In the genomic region with DNA sequence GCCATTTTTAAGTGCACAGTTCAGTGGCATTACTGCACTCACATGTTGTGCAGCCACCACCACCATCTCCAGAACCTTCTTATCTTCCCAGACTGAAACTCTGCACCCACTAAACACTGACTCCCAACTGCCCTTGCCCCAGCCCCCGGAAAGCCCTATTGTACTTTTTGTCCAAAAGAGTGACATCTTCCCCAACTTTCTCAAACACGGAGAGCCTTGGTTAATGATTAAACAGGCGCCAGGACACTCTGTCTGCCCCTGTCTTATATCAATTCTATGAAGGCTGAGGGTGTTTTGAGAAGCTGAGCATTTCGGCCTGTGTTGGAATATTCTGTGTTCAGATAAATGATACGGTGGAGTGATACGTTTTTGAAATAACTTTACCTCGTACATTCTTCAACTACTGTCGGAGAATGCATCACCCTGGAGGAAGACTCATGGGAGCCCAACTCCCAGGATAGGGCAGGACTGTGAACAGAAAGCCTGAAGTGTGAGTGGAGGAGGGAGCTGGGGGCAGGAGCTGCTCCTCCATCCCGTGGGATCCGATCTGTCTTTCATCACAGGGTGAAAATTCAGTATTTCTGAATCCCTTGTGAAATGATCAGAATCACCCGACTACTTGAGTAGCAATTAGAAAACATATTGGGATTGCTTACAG, we compare ENCODE assay signal across 2 cellular contexts.
TF ChIP-seq lines count a peak whose summit lies in the region.

No MANE protein-coding gene starts in this region.

TF ChIP-seq in K562, 482 proteins besides CTCF, POLR2A, EP300 and RAD21 (continued from another document):
- TF ChIP-seq MTA1 (IDR thresholded peaks at IDR 0.05; ENCODE audit: borderline replicate concordance): no peak
- TF ChIP-seq, protein P1, sequence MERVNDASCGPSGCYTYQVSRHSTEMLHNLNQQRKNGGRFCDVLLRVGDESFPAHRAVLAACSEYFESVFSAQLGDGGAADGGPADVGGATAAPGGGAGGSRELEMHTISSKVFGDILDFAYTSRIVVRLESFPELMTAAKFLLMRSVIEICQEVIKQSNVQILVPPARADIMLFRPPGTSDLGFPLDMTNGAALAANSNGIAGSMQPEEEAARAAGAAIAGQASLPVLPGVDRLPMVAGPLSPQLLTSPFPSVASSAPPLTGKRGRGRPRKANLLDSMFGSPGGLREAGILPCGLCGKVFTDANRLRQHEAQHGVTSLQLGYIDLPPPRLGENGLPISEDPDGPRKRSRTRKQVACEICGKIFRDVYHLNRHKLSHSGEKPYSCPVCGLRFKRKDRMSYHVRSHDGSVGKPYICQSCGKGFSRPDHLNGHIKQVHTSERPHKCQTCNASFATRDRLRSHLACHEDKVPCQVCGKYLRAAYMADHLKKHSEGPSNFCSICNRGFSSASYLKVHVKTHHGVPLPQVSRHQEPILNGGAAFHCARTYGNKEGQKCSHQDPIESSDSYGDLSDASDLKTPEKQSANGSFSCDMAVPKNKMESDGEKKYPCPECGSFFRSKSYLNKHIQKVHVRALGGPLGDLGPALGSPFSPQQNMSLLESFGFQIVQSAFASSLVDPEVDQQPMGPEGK (CRISPR knock-in tag; IDR thresholded peaks at IDR 0.05; ENCODE audit: borderline replicate concordance): no peak
- no peak for TF ChIP-seq PRPF4 (IDR thresholded peaks at IDR 0.05; ENCODE audit: insufficient read depth, low read depth, low read length, poor library complexity, severe bottlenecking)
- TF ChIP-seq NFIC (IDR thresholded peaks at IDR 0.05): no peak

TF ChIP-seq in HepG2, 621 proteins besides CTCF, POLR2A, EP300 and RAD21 (continued from another document):
- TF ChIP-seq, protein P2, sequence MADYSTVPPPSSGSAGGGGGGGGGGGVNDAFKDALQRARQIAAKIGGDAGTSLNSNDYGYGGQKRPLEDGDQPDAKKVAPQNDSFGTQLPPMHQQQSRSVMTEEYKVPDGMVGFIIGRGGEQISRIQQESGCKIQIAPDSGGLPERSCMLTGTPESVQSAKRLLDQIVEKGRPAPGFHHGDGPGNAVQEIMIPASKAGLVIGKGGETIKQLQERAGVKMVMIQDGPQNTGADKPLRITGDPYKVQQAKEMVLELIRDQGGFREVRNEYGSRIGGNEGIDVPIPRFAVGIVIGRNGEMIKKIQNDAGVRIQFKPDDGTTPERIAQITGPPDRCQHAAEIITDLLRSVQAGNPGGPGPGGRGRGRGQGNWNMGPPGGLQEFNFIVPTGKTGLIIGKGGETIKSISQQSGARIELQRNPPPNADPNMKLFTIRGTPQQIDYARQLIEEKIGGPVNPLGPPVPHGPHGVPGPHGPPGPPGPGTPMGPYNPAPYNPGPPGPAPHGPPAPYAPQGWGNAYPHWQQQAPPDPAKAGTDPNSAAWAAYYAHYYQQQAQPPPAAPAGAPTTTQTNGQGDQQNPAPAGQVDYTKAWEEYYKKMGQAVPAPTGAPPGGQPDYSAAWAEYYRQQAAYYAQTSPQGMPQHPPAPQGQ (CRISPR knock-in tag; IDR thresholded peaks at IDR 0.05; ENCODE audit: borderline replicate concordance): no peak
- TF ChIP-seq, protein P3, sequence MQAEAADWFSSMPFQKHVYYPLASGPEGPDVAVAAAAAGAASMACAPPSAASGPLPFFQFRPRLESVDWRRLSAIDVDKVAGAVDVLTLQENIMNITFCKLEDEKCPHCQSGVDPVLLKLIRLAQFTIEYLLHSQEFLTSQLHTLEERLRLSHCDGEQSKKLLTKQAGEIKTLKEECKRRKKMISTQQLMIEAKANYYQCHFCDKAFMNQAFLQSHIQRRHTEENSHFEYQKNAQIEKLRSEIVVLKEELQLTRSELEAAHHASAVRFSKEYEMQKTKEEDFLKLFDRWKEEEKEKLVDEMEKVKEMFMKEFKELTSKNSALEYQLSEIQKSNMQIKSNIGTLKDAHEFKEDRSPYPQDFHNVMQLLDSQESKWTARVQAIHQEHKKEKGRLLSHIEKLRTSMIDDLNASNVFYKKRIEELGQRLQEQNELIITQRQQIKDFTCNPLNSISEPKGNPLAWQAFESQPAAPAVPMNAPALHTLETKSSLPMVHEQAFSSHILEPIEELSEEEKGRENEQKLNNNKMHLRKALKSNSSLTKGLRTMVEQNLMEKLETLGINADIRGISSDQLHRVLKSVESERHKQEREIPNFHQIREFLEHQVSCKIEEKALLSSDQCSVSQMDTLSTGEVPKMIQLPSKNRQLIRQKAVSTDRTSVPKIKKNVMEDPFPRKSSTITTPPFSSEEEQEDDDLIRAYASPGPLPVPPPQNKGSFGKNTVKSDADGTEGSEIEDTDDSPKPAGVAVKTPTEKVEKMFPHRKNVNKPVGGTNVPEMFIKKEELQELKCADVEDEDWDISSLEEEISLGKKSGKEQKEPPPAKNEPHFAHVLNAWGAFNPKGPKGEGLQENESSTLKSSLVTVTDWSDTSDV (CRISPR knock-in tag; IDR thresholded peaks at IDR 0.05): no peak
- TF ChIP-seq ZNF264 (CRISPR knock-in tag; IDR thresholded peaks at IDR 0.05) (no peak), SOX5 (CRISPR knock-in tag; IDR thresholded peaks at IDR 0.05; ENCODE audit: borderline replicate concordance) (peak; percentile 72)
